ENCODE assay signal across 18 cellular contexts in genomic region chr3:12815719-12816118, GRCh38. TPM values are rescaled to one million over a fixed set of nuclear protein-coding genes. Genes with fewer than 3 reads are reported as not detected.
"Had no signal": no experiment of that assay in that cellular context is flagged by ENCODE, and none has a peak within 500 bp of the region (broad histone marks: within the 10 kb centered on the region; RNA-seq: fewer than 3 reads in every experiment).

No MANE protein-coding gene starts in this region.

- H3K4me3 ChIP-seq: cardiac muscle cell, hepatocyte, left ventricle myocardium inferior, ovary, skin epidermis, suprapubic skin had no signal

- H3K4me2 ChIP-seq: hepatocyte had no signal

- H3K9me3 ChIP-seq: left ventricle myocardium inferior, ovary, suprapubic skin had no signal

- H3K27me3 ChIP-seq: cardiac muscle cell, hepatocyte, ovary, suprapubic skin had no signal

- H2AFZ ChIP-seq: hepatocyte had no signal

- H3K36me3 ChIP-seq: ovary had no signal

- DNase-seq: activated CD4-positive, alpha-beta T cell treated with anti-CD3 and anti-CD28 coated beads for 1 hour; activated CD4-positive, alpha-beta T cell treated with anti-CD3 and anti-CD28 coated beads, Interleukin-2, amount 50 U/mL, for 4 hours; activated CD8-positive, alpha-beta memory T cell treated with anti-CD3 and anti-CD28 coated beads, Interleukin-2, amount 10 ng/mL, durations not matched to agents 7 days and 5 days; activated naive CD4-positive, alpha-beta T cell treated with anti-CD3 and anti-CD28 coated beads, Interleukin-2, amount 10 ng/mL, durations not matched to agents 7 days and 5 days; activated T-cell treated with anti-CD3 and anti-CD28 coated beads, Interleukin-2, amount 50 U/mL, for 1 hour; left ventricle myocardium inferior; naive thymus-derived CD4-positive, alpha-beta T cell; ovary; stimulated activated CD4-positive, alpha-beta T cell treated with anti-CD3 and anti-CD28 coated beads, Interleukin-4, amount 100 ng/mL, for 4 hours had no signal

- ATAC-seq: activated CD8-positive, alpha-beta memory T cell treated with anti-CD3 and anti-CD28 coated beads, Interleukin-2, amount 10 ng/mL, durations not matched to agents 7 days and 5 days; esophagus mucosa; naive thymus-derived CD4-positive, alpha-beta T cell had no signal

- H3K79me2 ChIP-seq: hepatocyte had no signal

- H3K27ac ChIP-seq: cardiac muscle cell, hepatocyte, ovary, skin epidermis, suprapubic skin had no signal

- FAIRE-seq: astrocyte, colon had no signal

RNA-seq across cellular contexts. Expression of gene TMEM40, which starts 56.7 kb away (rescaled TPM):
- total RNA-seq: activated CD8-positive, alpha-beta memory T cell treated with anti-CD3 and anti-CD28 coated beads, Interleukin-2, amount 10 ng/mL, durations not matched to agents 7 days and 5 days; activated T-helper 2 cell treated with anti-CD3 and anti-CD28 coated beads, Interferon-gamma antibody, Interleukin-2, Interleukin-4, amounts not matched to agents 10 μg/mL and 5 μg/mL and 100 μg/mL, durations not matched to agents 14 hours and 24 hours and 36 hours; glomerular endothelial cell; hepatocyte had no signal
- polyA plus RNA-seq: naive thymus-derived CD4-positive, alpha-beta T cell had no signal
